In genomic region chr7:149373089-149373488, GRCh38 we compare ENCODE assay signal across 37 cellular contexts.
"Had no signal": no experiment of that assay in that cellular context is flagged by ENCODE, and none has a peak within 500 bp of the region (broad histone marks: within the 10 kb centered on the region; RNA-seq: fewer than 3 reads in every experiment).

No MANE protein-coding gene starts in this region.

- H3K9me3 ChIP-seq: adrenal gland had no signal

- H3K27ac ChIP-seq: adrenal gland, body of pancreas, brain microvascular endothelial cell, breast epithelium, WERI-Rb-1 had no signal

- DNase-seq: activated CD4-positive, alpha-beta memory T cell treated with anti-CD3 and anti-CD28 coated beads, Interleukin-2, amount 10 ng/mL, durations not matched to agents 7 days and 5 days; activated CD4-positive, alpha-beta T cell treated with anti-CD3 and anti-CD28 coated beads for 1 hour; activated CD4-positive, alpha-beta T cell treated with anti-CD3 and anti-CD28 coated beads for 36 hours; activated CD4-positive, alpha-beta T cell treated with anti-CD3 and anti-CD28 coated beads for 48 hours; activated CD4-positive, alpha-beta T cell treated with anti-CD3 and anti-CD28 coated beads, Interleukin-2, amount 10 ng/mL, durations not matched to agents 7 days and 5 days; activated CD4-positive, alpha-beta T cell treated with anti-CD3 and anti-CD28 coated beads, Interleukin-2, amount 50 U/mL, for 48 hours; activated CD4-positive, CD25-positive, alpha-beta regulatory T cell; activated CD8-positive, alpha-beta memory T cell treated with anti-CD3 and anti-CD28 coated beads for 24 hours; activated CD8-positive, alpha-beta memory T cell treated with anti-CD3 and anti-CD28 coated beads, Interleukin-2, amount 10 ng/mL, durations not matched to agents 7 days and 5 days; activated CD8-positive, alpha-beta memory T cell treated with anti-CD3 and anti-CD28 coated beads, Interleukin-2, amount 50 U/mL, for 48 hours; activated CD8-positive, alpha-beta T cell treated with anti-CD3 and anti-CD28 coated beads, Interleukin-2, amount 10 ng/mL, durations not matched to agents 7 days and 5 days; activated effector memory CD4-positive, alpha-beta T cell treated with anti-CD3 and anti-CD28 coated beads, Interleukin-2, amount 50 U/mL, for 16 hours; activated gamma-delta T cell treated with Interleukin-2 at 50 U/mL for 16 hours; activated naive CD4-positive, alpha-beta T cell; activated naive CD4-positive, alpha-beta T cell treated with anti-CD3 and anti-CD28 coated beads for 36 hours; activated naive CD4-positive, alpha-beta T cell treated with anti-CD3 and anti-CD28 coated beads, Interleukin-2, amount 50 U/mL, for 16 hours; activated naive CD8-positive, alpha-beta T cell treated with anti-CD3 and anti-CD28 coated beads for 36 hours; activated T-cell treated with anti-CD3 and anti-CD28 coated beads, Interleukin-2, amount 50 U/mL, for 4 hours; activated T-cell treated with anti-CD3 and anti-CD28 coated beads, Interleukin-2, amount 50 U/mL, for 72 hours; adrenal gland; amniotic stem cell; aorta; body of pancreas; brain microvascular endothelial cell; central memory CD4-positive, alpha-beta T cell; T-helper 1 cell; T-helper 2 cell; T-helper 9 cell; WERI-Rb-1 had no signal

- H3K4me1 ChIP-seq: adrenal gland, body of pancreas, breast epithelium had no signal

- H3K36me3 ChIP-seq: adrenal gland, brain microvascular endothelial cell, breast epithelium, WERI-Rb-1 had no signal

- H3K4me3 Mint-ChIP-seq: activated CD4-positive, alpha-beta memory T cell treated with anti-CD3 and anti-CD28 coated beads, Interleukin-2, amount 10 ng/mL, durations not matched to agents 7 days and 5 days; activated CD4-positive, alpha-beta T cell treated with anti-CD3 and anti-CD28 coated beads for 36 hours; activated CD4-positive, alpha-beta T cell treated with anti-CD3 and anti-CD28 coated beads, Interleukin-2, amount 10 ng/mL, durations not matched to agents 7 days and 5 days; activated CD8-positive, alpha-beta memory T cell treated with anti-CD3 and anti-CD28 coated beads, Interleukin-2, amount 10 ng/mL, durations not matched to agents 7 days and 5 days; activated CD8-positive, alpha-beta T cell treated with anti-CD3 and anti-CD28 coated beads, Interleukin-2, amount 10 ng/mL, durations not matched to agents 7 days and 5 days; activated naive CD4-positive, alpha-beta T cell treated with anti-CD3 and anti-CD28 coated beads for 36 hours; activated naive CD8-positive, alpha-beta T cell treated with anti-CD3 and anti-CD28 coated beads for 36 hours; activated T-cell treated with anti-CD3 and anti-CD28 coated beads, Interleukin-2, amount 50 U/mL, for 4 hours; activated T-cell treated with anti-CD3 and anti-CD28 coated beads, Interleukin-2, amount 50 U/mL, for 72 hours; activated T-helper 1 cell treated with anti-CD3 and anti-CD28 coated beads, Interleukin-12 subunit alpha, Interleukin-12 subunit beta, Interleukin-2, Interleukin-4 antibody, amounts not matched to agents 30 ng/mL and 10 ng/mL and 1 ng/mL, durations not matched to agents 14 hours and 24 hours and 36 hours; activated T-helper 17 cell treated with anti-CD3 and anti-CD28 coated beads, Interleukin-2, amount 50 U/mL, for 72 hours; T-helper 1 cell treated with Interleukin-12 subunit alpha and Interleukin-12 subunit beta and Interleukin-4 antibody, amounts not matched to agents 30 μg/mL and 1 μg/mL, for 36 hours; T-helper 2 cell treated with Interferon-gamma antibody and Interleukin-4, amounts not matched to agents 5 μg/mL and 100 μg/mL, for 36 hours; WTC11 had no signal

- H3K4me3 ChIP-seq: adrenal gland, body of pancreas, breast epithelium had no signal

- H3K27ac Mint-ChIP-seq: activated CD4-positive, alpha-beta memory T cell treated with anti-CD3 and anti-CD28 coated beads, Interleukin-2, amount 10 ng/mL, durations not matched to agents 7 days and 5 days; activated CD4-positive, alpha-beta T cell treated with anti-CD3 and anti-CD28 coated beads for 36 hours; activated CD4-positive, alpha-beta T cell treated with anti-CD3 and anti-CD28 coated beads, Interleukin-2, amount 10 ng/mL, durations not matched to agents 7 days and 5 days; activated CD8-positive, alpha-beta memory T cell treated with anti-CD3 and anti-CD28 coated beads, Interleukin-2, amount 10 ng/mL, durations not matched to agents 7 days and 5 days; activated CD8-positive, alpha-beta T cell treated with anti-CD3 and anti-CD28 coated beads, Interleukin-2, amount 10 ng/mL, durations not matched to agents 7 days and 5 days; activated naive CD4-positive, alpha-beta T cell treated with anti-CD3 and anti-CD28 coated beads for 36 hours; activated naive CD4-positive, alpha-beta T cell treated with anti-CD3 and anti-CD28 coated beads, Interleukin-2, amount 50 U/mL, for 72 hours; activated naive CD8-positive, alpha-beta T cell treated with anti-CD3 and anti-CD28 coated beads for 36 hours; activated T-cell treated with anti-CD3 and anti-CD28 coated beads, Interleukin-2, amount 50 U/mL, for 72 hours; activated T-helper 1 cell treated with anti-CD3 and anti-CD28 coated beads, Interleukin-12 subunit alpha, Interleukin-12 subunit beta, Interleukin-2, Interleukin-4 antibody, amounts not matched to agents 30 ng/mL and 10 ng/mL and 1 ng/mL, durations not matched to agents 14 hours and 24 hours and 36 hours; activated T-helper 17 cell treated with anti-CD3 and anti-CD28 coated beads, Interleukin-2, amount 50 U/mL, for 72 hours; T-helper 1 cell treated with Interleukin-12 subunit alpha and Interleukin-12 subunit beta and Interleukin-4 antibody, amounts not matched to agents 30 μg/mL and 1 μg/mL, for 36 hours; T-helper 2 cell treated with Interferon-gamma antibody and Interleukin-4, amounts not matched to agents 5 μg/mL and 100 μg/mL, for 36 hours; WTC11 had no signal

- ATAC-seq: activated CD4-positive, alpha-beta T cell treated with anti-CD3 and anti-CD28 coated beads for 36 hours; activated CD4-positive, CD25-positive, alpha-beta regulatory T cell treated with anti-CD3 and anti-CD28 coated beads, Interleukin-2, amount 50 U/mL, for 24 hours; activated CD8-positive, alpha-beta memory T cell treated with anti-CD3 and anti-CD28 coated beads, Interleukin-2, amount 10 ng/mL, durations not matched to agents 7 days and 5 days; activated CD8-positive, alpha-beta T cell treated with anti-CD3 and anti-CD28 coated beads, Interleukin-2, amount 10 ng/mL, durations not matched to agents 7 days and 5 days; activated naive CD4-positive, alpha-beta T cell treated with anti-CD3 and anti-CD28 coated beads, Interleukin-2, amount 50 U/mL, for 72 hours; activated T-cell treated with anti-CD3 and anti-CD28 coated beads, Interleukin-2, amount 50 U/mL, for 4 hours; activated T-cell treated with anti-CD3 and anti-CD28 coated beads, Interleukin-2, amount 50 U/mL, for 72 hours; activated T-helper 17 cell treated with anti-CD3 and anti-CD28 coated beads, Interleukin-2, amount 50 U/mL, for 72 hours; body of pancreas; WTC11 had no signal

- H3K27me3 ChIP-seq: adrenal gland, body of pancreas, brain microvascular endothelial cell, breast epithelium had no signal

- H3K4me1 Mint-ChIP-seq: activated CD4-positive, alpha-beta memory T cell treated with anti-CD3 and anti-CD28 coated beads, Interleukin-2, amount 10 ng/mL, durations not matched to agents 7 days and 5 days; activated CD4-positive, alpha-beta T cell treated with anti-CD3 and anti-CD28 coated beads for 36 hours; activated CD4-positive, alpha-beta T cell treated with anti-CD3 and anti-CD28 coated beads, Interleukin-2, amount 10 ng/mL, durations not matched to agents 7 days and 5 days; activated CD8-positive, alpha-beta memory T cell treated with anti-CD3 and anti-CD28 coated beads, Interleukin-2, amount 10 ng/mL, durations not matched to agents 7 days and 5 days; activated naive CD8-positive, alpha-beta T cell treated with anti-CD3 and anti-CD28 coated beads for 36 hours; activated T-helper 17 cell treated with anti-CD3 and anti-CD28 coated beads, Interleukin-2, amount 50 U/mL, for 72 hours had no signal
